ENCODE assay signal across 7 cellular contexts in the genomic region with DNA sequence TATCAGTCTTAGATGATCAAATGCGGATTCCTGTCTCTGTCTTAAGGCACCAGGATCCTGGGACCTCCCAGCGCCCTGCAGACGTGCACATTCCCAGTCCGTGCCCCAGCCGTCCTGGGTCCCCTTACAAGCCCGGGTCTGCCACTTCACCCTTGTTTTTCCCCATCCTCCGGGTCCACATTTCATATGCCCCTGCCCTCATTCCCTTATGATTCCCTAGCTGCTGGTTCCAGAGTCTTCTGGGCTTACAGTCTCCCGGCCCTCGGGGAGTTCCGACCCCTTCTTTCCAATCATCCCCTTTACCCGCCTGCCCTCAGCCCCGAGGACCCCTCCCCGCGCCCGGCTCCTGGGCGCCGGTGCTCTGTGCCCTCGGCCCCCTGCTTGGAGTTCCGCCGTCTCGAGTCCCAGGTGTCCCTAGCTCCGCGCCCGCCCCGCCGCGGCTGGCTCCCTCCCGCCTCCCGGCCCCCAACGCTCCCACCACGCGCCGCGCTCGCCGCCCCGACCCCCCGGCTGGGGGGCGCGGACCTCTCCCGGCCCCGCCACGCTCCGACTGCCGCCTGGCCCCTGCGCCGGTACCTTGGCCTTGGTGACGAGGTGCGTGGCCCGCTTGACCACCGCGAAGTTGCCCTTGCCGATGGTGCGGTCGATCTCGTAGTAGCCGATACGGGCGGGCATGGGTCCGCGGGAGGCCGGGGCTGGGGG. TPM values are rescaled to one million over a fixed set of nuclear protein-coding genes. Genes with fewer than 3 reads are reported as not detected.
DNase-seq lines count a peak whose midpoint lies in the region; ATAC-seq and TF ChIP-seq lines count a peak whose summit lies in the region.

No MANE protein-coding gene starts in this region.

- POLR2A ChIA-PET in HEK293 (lab: Yijun Ruan, JAX): interaction anchor here (0.7 to 2.5 kb wide), 2 partner anchors 47 to 180 kb away, joined by 3 to 7 read pairs; partner anchors contain the start of gene PAFAH1B2

- no peaks in the 10 kb centered on the region for H3K9me3 Mint-ChIP-seq in neural progenitor cell

- peak overlapping the region; percentile 97 for H3K27ac Mint-ChIP-seq in neural progenitor cell

- H3K9me3 ChIP-seq in HEK293 (ENCODE audit: control insufficient read depth, insufficient read depth, low read depth, low read length): no peaks in the 10 kb centered on the region
- no peaks in the 10 kb centered on the region for H3K9me3 ChIP-seq in neural progenitor cell (ENCODE audit: low read depth)
- no peaks in the 10 kb centered on the region for H3K9me3 ChIP-seq in aorta (ENCODE audit: control insufficient read depth, low read length)

- ATAC-seq in GM18498 (IDR thresholded peaks at IDR 0.05; ENCODE audit: unreplicated experiment) (peak; percentile 25), aorta (ENCODE audit: low FRiP score) (no peak)

- H3K36me3 ChIP-seq in HEK293 (ENCODE audit: control insufficient read depth in 2 of 2, insufficient read depth in 1 of 2, low read length in 2 of 2) (no peaks in the 10 kb centered on the region), neural progenitor cell (no peaks in the 10 kb centered on the region), aorta (ENCODE audit: control insufficient read depth in 1 of 2, insufficient read depth in 2 of 2, low read length in 1 of 2) (no peaks in the 10 kb centered on the region)

- H3K27ac ChIP-seq in HEK293 (ENCODE audit: extremely low read depth, low read depth, low read length) (peak overlapping the region; percentile 81), neural progenitor cell (peak overlapping the region; percentile 69), aorta (ENCODE audit: low read depth in 1 of 2, low read length in 2 of 2) (peak overlapping the region; percentile 81 to 92)

- peak overlapping the region; percentile 72 for H3K9ac ChIP-seq in neural progenitor cell

- H3K4me3 Mint-ChIP-seq in neural progenitor cell: peak overlapping the region; percentile 98

- intact Hi-C loops in aorta (cut with DNase I): loop anchor here in 1 of 2 donors (10.0 kb wide), 1 partner anchor 113 kb away; no protein-coding TSS in a partner anchor

- peaks cover 55% of the 10 kb centered on the region for H3K4me1 Mint-ChIP-seq in neural progenitor cell

- peaks cover 39% of the 10 kb centered on the region for H4K20me1 ChIP-seq in neural progenitor cell (ENCODE audit: low read depth)

- H3K4me3 ChIP-seq in HEK293 (ENCODE audit: low read depth, low read length) (peak overlapping the region; percentile 96), neural progenitor cell (peak overlapping the region; percentile 98), aorta (ENCODE audit: low read length in 2 of 2) (peak overlapping the region; percentile 93 to 97)

- H2AFZ ChIP-seq in neural progenitor cell (replicated peaks): peak overlapping the region; percentile 59

- H3K36me3 Mint-ChIP-seq in neural progenitor cell: peaks cover 4% of the 10 kb centered on the region

- peak; percentile 67 for DNase-seq in NCI-H1092 (lab: John Stamatoyannopoulos, UW)
- DNase-seq in activated T-helper 1 cell treated with Interleukin-2 at 50 U/mL for 16 hours (ENCODE audit: low read depth): peak; percentile 16
- peak; percentile 18 for DNase-seq in fibroblast of peridontal ligament (ENCODE audit: extremely low read depth)
- DNase-seq in neural progenitor cell (ENCODE audit: low spot score): peak; percentile 68
- DNase-seq in aorta: peak; percentile 66 to 86

- H3K79me2 ChIP-seq in neural progenitor cell (ENCODE audit: low read depth): peaks cover 53% of the 10 kb centered on the region

- peaks cover 3% of the 10 kb centered on the region for H3K27me3 Mint-ChIP-seq in neural progenitor cell (ENCODE audit: insufficient read depth, low read depth)

- CTCF ChIA-PET in HEK293 (lab: Yijun Ruan, JAX): interaction anchor here (0.6 to 1.0 kb wide), 4 partner anchors 8 to 125 kb away, joined by 3 to 6 read pairs (median 4); no protein-coding TSS in a partner anchor

- H3K4me2 ChIP-seq in neural progenitor cell: peak overlapping the region; percentile 86

- no peaks in the 10 kb centered on the region for H3K27me3 ChIP-seq in neural progenitor cell
- no peaks in the 10 kb centered on the region for H3K27me3 ChIP-seq in aorta (ENCODE audit: control insufficient read depth in 1 of 2, insufficient read depth in 2 of 2, low read length in 1 of 2)

- no peaks in the 10 kb centered on the region for H3K4me1 ChIP-seq in HEK293 (ENCODE audit: control insufficient read depth, insufficient read depth, low read length)
- peaks cover 37% of the 10 kb centered on the region for H3K4me1 ChIP-seq in neural progenitor cell
- peaks cover 0 to 2% of the 10 kb centered on the region in 2 donors for H3K4me1 ChIP-seq in aorta (ENCODE audit: control insufficient read depth in 1 of 2, insufficient read depth in 2 of 2, low read length in 2 of 2)

- 1% methylated on average over 44 to 62 of the region's 62 CpGs for WGBS in aorta, 2 donors

- TF ChIP-seq CTCF in HEK293 (tag by site-specific recombination; IDR thresholded peaks at IDR 0.05): no peak
- TF ChIP-seq CTCF in neural progenitor cell (IDR thresholded peaks at IDR 0.05): no peak

- peaks cover 11% of the 10 kb centered on the region for H3F3A ChIP-seq in neural progenitor cell (ENCODE audit: low read depth)

TF ChIP-seq in HEK293, 187 proteins besides CTCF, POLR2A, EP300 and RAD21 (continues in another document):
- TF ChIP-seq ZNF76 (tag by site-specific recombination; IDR thresholded peaks at IDR 0.05; ENCODE audit: borderline replicate concordance, low read depth) (peak; percentile 44; the same call in 1 of the 2 replicates), PRDM2 (tag by site-specific recombination; IDR thresholded peaks at IDR 0.05; ENCODE audit: borderline replicate concordance) (no peak), ZXDB (tag by site-specific recombination; IDR thresholded peaks at IDR 0.05) (0 out of 2 replicates have a peak, but pooled peaks have one; percentile 22), ZNF132 (tag by site-specific recombination; IDR thresholded peaks at IDR 0.05; ENCODE audit: borderline replicate concordance) (no peak), ZNF610 (tag by site-specific recombination; IDR thresholded peaks at IDR 0.05; ENCODE audit: borderline replicate concordance) (no peak), GLIS2 (tag by site-specific recombination; IDR thresholded peaks at IDR 0.05) (peak; percentile 55; the same call in 1 of the 2 replicates), SP3 (tag by site-specific recombination; IDR thresholded peaks at IDR 0.05) (no peak), SP2 (tag by site-specific recombination; IDR thresholded peaks at IDR 0.05) (no peak), ZSCAN16 (tag by site-specific recombination; IDR thresholded peaks at IDR 0.05) (no peak), ZNF585B (tag by site-specific recombination; IDR thresholded peaks at IDR 0.05) (no peak), GLIS1 (tag by site-specific recombination; IDR thresholded peaks at IDR 0.05) (peak; percentile 66), ZBTB21 (tag by site-specific recombination; IDR thresholded peaks at IDR 0.05) (no peak), ZBTB8A (tag by site-specific recombination; IDR thresholded peaks at IDR 0.05) (peak; percentile 47), ZNF335 (tag by site-specific recombination; conservative IDR thresholded peaks at IDR 0.05) (peak; percentile 58), ZBTB20 (tag by site-specific recombination; IDR thresholded peaks at IDR 0.05) (peak; percentile 86), ZNF175 (tag by site-specific recombination; IDR thresholded peaks at IDR 0.05) (no peak), BCL11A (tag by site-specific recombination; IDR thresholded peaks at IDR 0.05; ENCODE audit: low read depth) (no peak)

RNA-seq across cellular contexts. Expression of gene SIK3, which starts 0.5 kb away (rescaled TPM):
- total RNA-seq in neural progenitor cell (ENCODE audit: low replicate concordance) (19.7 and 24.4 TPM in 2 replicates), aorta (10 to 100 TPM; 59.2 to 64.2 TPM)
- 10 to 100 TPM in 1 of 2 donors, 1 to 10 TPM in 1; 6.4 to 18.8 TPM for polyA plus RNA-seq in aorta

RNA-seq across cellular contexts. Expression of gene PAFAH1B2, which starts 46.4 kb away (rescaled TPM):
- total RNA-seq in neural progenitor cell (ENCODE audit: low replicate concordance) (161 and 203 TPM in 2 replicates), aorta (10 to 100 TPM; 69.9 to 73.5 TPM)
- 10 to 100 TPM; 18.2 to 20.5 TPM for polyA plus RNA-seq in aorta

Comparison
In these comparisons a context has a peak if more than half of its experiments do, and no peak if none do; other contexts are left out.
1. DNase-seq: peak in every context shown above with its lines; median percentile 76 in aorta; 68 in neural progenitor cell; 67 in NCI-H1092; 18 in fibroblast of peridontal ligament; 16 in activated T-helper 1 cell treated with Interleukin-2 at 50 U/mL for 16 hours.